ENCODE assay signal across 16 cellular contexts in the genomic region with DNA sequence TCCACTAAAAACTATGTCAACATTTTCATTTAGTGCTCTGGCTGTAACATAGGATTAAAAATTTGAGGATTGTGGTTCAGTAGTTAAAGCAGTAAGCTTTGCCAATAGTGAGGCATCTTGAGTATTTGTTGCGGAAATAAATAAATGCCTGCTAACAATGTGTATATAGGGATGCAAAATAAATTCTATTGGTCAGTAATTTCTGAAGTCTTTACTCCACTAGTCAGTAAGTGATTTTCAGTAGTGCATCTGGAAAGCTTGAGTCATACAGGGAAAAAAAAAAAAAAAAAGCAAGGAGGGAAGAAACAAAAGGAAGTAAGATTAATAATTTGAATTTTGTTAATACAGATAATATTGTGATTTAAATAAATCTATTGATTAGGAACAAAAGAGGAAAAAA. TPM values are rescaled to one million over a fixed set of nuclear protein-coding genes. Genes with fewer than 3 reads are reported as not detected.
DNase-seq lines count a peak whose midpoint lies in the region; ATAC-seq and TF ChIP-seq lines count a peak whose summit lies in the region.
"Had no signal": no experiment of that assay in that cellular context is flagged by ENCODE, and none has a peak within 500 bp of the region (broad histone marks: within the 10 kb centered on the region; RNA-seq: fewer than 3 reads in every experiment).

No MANE protein-coding gene starts in this region.

- H3K4me3 ChIP-seq in HEK293 (ENCODE audit: low read depth, low read length) = no peak overlapping the region
- H3K4me3 ChIP-seq: stomach had no signal

- POLR2A ChIA-PET in HEK293 (lab: Yijun Ruan, JAX) = no interaction called here

- intact Hi-C loops in sciatic nerve (cut with DNase I) = no loop called here

- ATAC-seq in effector memory CD8-positive, alpha-beta T cell (replicated peaks) = no peak
- ATAC-seq in sciatic nerve = no peak
- no peak for ATAC-seq in HG02852 (IDR thresholded peaks at IDR 0.05; ENCODE audit: unreplicated experiment)
- no peak for ATAC-seq in omental fat pad (ENCODE audit: low FRiP score)
- ATAC-seq: activated naive CD4-positive, alpha-beta T cell treated with anti-CD3 and anti-CD28 coated beads, Interleukin-2, amount 50 U/mL, for 72 hours had no signal

- TF ChIP-seq CTCF in HEK293 (tag by site-specific recombination; IDR thresholded peaks at IDR 0.05) = no peak
- no peak for TF ChIP-seq CTCF in chondrocyte (IDR thresholded peaks at IDR 0.05)
- no peak for TF ChIP-seq CTCF in omental fat pad (IDR thresholded peaks at IDR 0.05)

- peaks cover 10% of the 10 kb centered on the region for H3K9me3 Mint-ChIP-seq in chondrocyte (ENCODE audit: low read depth)
- H3K9me3 Mint-ChIP-seq in effector memory CD8-positive, alpha-beta T cell = no peaks in the 10 kb centered on the region

- CTCF ChIA-PET in HEK293 (lab: Yijun Ruan, JAX) = interaction anchor here (0.7 kb wide), 1 partner anchor 27 kb away, joined by 3 read pairs; no protein-coding TSS in a partner anchor

- peaks cover 20% of the 10 kb centered on the region for H3K4me1 ChIP-seq in HEK293 (ENCODE audit: control insufficient read depth, insufficient read depth, low read length)
- H3K4me1 ChIP-seq: Caco-2 had no signal

- no peaks in the 10 kb centered on the region for H3K36me3 ChIP-seq in HEK293 (ENCODE audit: control insufficient read depth in 2 of 2, insufficient read depth in 1 of 2, low read length in 2 of 2)
- H3K36me3 ChIP-seq: stomach had no signal

- H3K9me3 ChIP-seq in HEK293 (ENCODE audit: control insufficient read depth, insufficient read depth, low read depth, low read length) = no peaks in the 10 kb centered on the region
- H3K9me3 ChIP-seq: Caco-2 had no signal

- H3K27me3 Mint-ChIP-seq in chondrocyte (ENCODE audit: low read depth) = no peaks in the 10 kb centered on the region
- H3K27me3 Mint-ChIP-seq in effector memory CD8-positive, alpha-beta T cell = no peaks in the 10 kb centered on the region

- peaks cover 4% of the 10 kb centered on the region for H3K36me3 Mint-ChIP-seq in chondrocyte (ENCODE audit: low read depth)
- H3K36me3 Mint-ChIP-seq in effector memory CD8-positive, alpha-beta T cell (ENCODE audit: insufficient read depth) = peaks cover 9% of the 10 kb centered on the region

- no peak overlapping the region for H3K27ac ChIP-seq in HEK293 (ENCODE audit: extremely low read depth, low read depth, low read length)
- H3K27ac ChIP-seq: stomach had no signal

- DNase-seq in AG08396 (ENCODE audit: low spot score) (peak; percentile 30), chondrocyte (ENCODE audit: low spot score) (no peak), kidney tubule cell (ENCODE audit: low spot score) (peak; percentile 32), sciatic nerve (ENCODE audit: low spot score) (no peak), omental fat pad (ENCODE audit: low spot score) (no peak)
- DNase-seq in effector memory CD8-positive, alpha-beta T cell = no peak
- DNase-seq: activated CD8-positive, alpha-beta memory T cell treated with anti-CD3 and anti-CD28 coated beads, Interleukin-2, amount 50 U/mL, for 48 hours; Caco-2; cerebellar nuclear complex; NCI-H510A; SHP77 treated with DMSO at 0.1 percent for 48 hours; stomach; T-helper 9 cell had no signal

- no peak overlapping the region for H3K4me3 Mint-ChIP-seq in chondrocyte (ENCODE audit: unreplicated experiment)
- no peak overlapping the region for H3K4me3 Mint-ChIP-seq in effector memory CD8-positive, alpha-beta T cell

- peak overlapping the region; percentile 19 for H3K27ac Mint-ChIP-seq in chondrocyte (ENCODE audit: unreplicated experiment)
- peak overlapping the region in 1 of 2 donors; percentile 1 for H3K27ac Mint-ChIP-seq in effector memory CD8-positive, alpha-beta T cell
- H3K27ac Mint-ChIP-seq: activated naive CD4-positive, alpha-beta T cell treated with anti-CD3 and anti-CD28 coated beads, Interleukin-2, amount 50 U/mL, for 72 hours had no signal

- peaks cover 43% of the 10 kb centered on the region for H3K4me1 Mint-ChIP-seq in chondrocyte (ENCODE audit: low read depth)
- peaks cover 51 to 78% of the 10 kb centered on the region in 2 donors for H3K4me1 Mint-ChIP-seq in effector memory CD8-positive, alpha-beta T cell (ENCODE audit: low read depth in 2 of 2)

TF ChIP-seq in HEK293, 187 proteins besides CTCF, POLR2A, EP300 and RAD21:
- no peak for TF ChIP-seq ZFHX2 (tag by site-specific recombination; conservative IDR thresholded peaks at IDR 0.05)
- TF ChIP-seq ZNF514 (tag by site-specific recombination; IDR thresholded peaks at IDR 0.05) = no peak
- TF ChIP-seq, protein P1, sequence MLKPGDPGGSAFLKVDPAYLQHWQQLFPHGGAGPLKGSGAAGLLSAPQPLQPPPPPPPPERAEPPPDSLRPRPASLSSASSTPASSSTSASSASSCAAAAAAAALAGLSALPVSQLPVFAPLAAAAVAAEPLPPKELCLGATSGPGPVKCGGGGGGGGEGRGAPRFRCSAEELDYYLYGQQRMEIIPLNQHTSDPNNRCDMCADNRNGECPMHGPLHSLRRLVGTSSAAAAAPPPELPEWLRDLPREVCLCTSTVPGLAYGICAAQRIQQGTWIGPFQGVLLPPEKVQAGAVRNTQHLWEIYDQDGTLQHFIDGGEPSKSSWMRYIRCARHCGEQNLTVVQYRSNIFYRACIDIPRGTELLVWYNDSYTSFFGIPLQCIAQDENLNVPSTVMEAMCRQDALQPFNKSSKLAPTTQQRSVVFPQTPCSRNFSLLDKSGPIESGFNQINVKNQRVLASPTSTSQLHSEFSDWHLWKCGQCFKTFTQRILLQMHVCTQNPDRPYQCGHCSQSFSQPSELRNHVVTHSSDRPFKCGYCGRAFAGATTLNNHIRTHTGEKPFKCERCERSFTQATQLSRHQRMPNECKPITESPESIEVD (tag by site-specific recombination; IDR thresholded peaks at IDR 0.05) = peak; percentile 46; the same call in 1 of the 2 replicates
- no peak for TF ChIP-seq ZNF423 (tag by site-specific recombination; IDR thresholded peaks at IDR 0.05)

RNA-seq across cellular contexts. Expression of a gene that starts 21.0 kb away (rescaled TPM):
- total RNA-seq in chondrocyte (32.2 to 47.1 TPM (median 33.3 TPM) in 3 replicates), sciatic nerve (97.0 TPM), omental fat pad (10 to 100 TPM; 47.9 to 64.2 (median 54.3) TPM)

Comparison
In these comparisons a context has a peak if more than half of its experiments do, and no peak if none do; other contexts are left out.
1. DNase-seq: peak in AG08396 (single experiment) and kidney tubule cell (single experiment); none in chondrocyte (single experiment), effector memory CD8-positive, alpha-beta T cell (0 of 3), sciatic nerve (single experiment) and omental fat pad (single experiment).